Comparison of ENCODE assay signal across 20 cellular contexts in the genomic region with DNA sequence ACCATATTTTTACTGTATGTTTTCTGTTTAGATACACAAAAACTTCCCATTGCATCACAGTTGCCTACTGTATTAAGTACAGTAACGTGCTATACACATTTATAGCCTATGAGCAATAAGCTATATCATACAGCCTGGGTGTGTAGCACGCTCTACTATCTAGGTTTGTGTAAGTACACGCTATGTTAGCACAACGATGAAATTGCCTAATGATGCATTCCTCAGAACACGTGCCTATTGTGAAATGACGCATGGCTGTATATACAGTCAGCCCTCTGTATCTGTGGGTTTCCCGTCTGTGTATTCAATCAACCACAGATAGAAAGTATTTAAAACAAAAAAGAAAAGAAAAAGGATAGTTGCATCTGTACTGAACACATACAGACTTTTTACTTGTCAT.
DNase-seq lines count a peak whose midpoint lies in the region; ATAC-seq and FAIRE-seq lines count a peak whose summit lies in the region.
"Had no signal": no experiment of that assay in that cellular context is flagged by ENCODE, and none has a peak within 500 bp of the region (broad histone marks: within the 10 kb centered on the region; RNA-seq: fewer than 3 reads in every experiment).

No MANE protein-coding gene starts in this region.

- peak; percentile 28 for DNase-seq in NCI-H748 (lab: John Stamatoyannopoulos, UW; ENCODE audit: unreplicated experiment)
- no peak for DNase-seq in NCI-H748 treated with DMSO at 0.1 percent for 48 hours (lab: John Stamatoyannopoulos, UW)
- DNase-seq in SIG-M5 (lab: John Stamatoyannopoulos, UW): peak; percentile 38
- peak; percentile 54 for DNase-seq in fibroblast of peridontal ligament (ENCODE audit: extremely low read depth)
- peak; percentile 0 for DNase-seq in small intestine
- no peak for DNase-seq in activated CD4-positive, alpha-beta T cell treated with anti-CD3 and anti-CD28 coated beads for 48 hours
- DNase-seq: activated CD8-positive, alpha-beta T cell treated with anti-CD3 and anti-CD28 coated beads for 36 hours; activated naive CD8-positive, alpha-beta T cell treated with anti-CD3 and anti-CD28 coated beads for 36 hours; CD4-positive, alpha-beta T cell; DND-41; left cardiac atrium; NCI-H187 treated with DMSO at 0.1 percent for 48 hours; NCI-H446; stimulated activated naive CD8-positive, alpha-beta T cell treated with anti-CD3 and anti-CD28 coated beads, Interleukin-15, amount 100 ng/mL, for 72 hours had no signal

- H3K9me3 ChIP-seq in small intestine (ENCODE audit: control insufficient read depth, low read depth): no peaks in the 10 kb centered on the region
- H3K9me3 ChIP-seq: HAP-1, neutrophil, right atrium auricular region had no signal

- ATAC-seq in GM21717 (IDR thresholded peaks at IDR 0.05; ENCODE audit: unreplicated experiment): no peak
- no peak for ATAC-seq in HG02840 (IDR thresholded peaks at IDR 0.05; ENCODE audit: low FRiP score, unreplicated experiment)
- ATAC-seq: activated CD8-positive, alpha-beta T cell treated with anti-CD3 and anti-CD28 coated beads for 36 hours; left cardiac atrium; stimulated activated naive CD8-positive, alpha-beta T cell treated with anti-CD3 and anti-CD28 coated beads, Interleukin-15, amount 100 ng/mL, for 72 hours had no signal

- no peak overlapping the region for H3K27ac ChIP-seq in small intestine (ENCODE audit: low read depth in 1 of 2, low read length in 1 of 2)
- H3K27ac ChIP-seq: neutrophil, PC-9, right atrium auricular region had no signal

- no peak for FAIRE-seq in small intestine (lab: Jason Lieb, UNC)

- H3K4me3 ChIP-seq in small intestine (ENCODE audit: low read depth in 1 of 2, low read length in 2 of 2): no peak overlapping the region
- H3K4me3 ChIP-seq: HAP-1, PC-9, right atrium auricular region had no signal

- no peaks in the 10 kb centered on the region for H3K36me3 ChIP-seq in small intestine (ENCODE audit: control insufficient read depth in 2 of 2, insufficient read depth in 2 of 2, low read length in 2 of 2)
- H3K36me3 ChIP-seq: HAP-1, neutrophil, right atrium auricular region had no signal

- no peaks in the 10 kb centered on the region for H3K27me3 ChIP-seq in small intestine (ENCODE audit: control insufficient read depth in 2 of 2, insufficient read depth in 2 of 2, low read length in 2 of 2)
- H3K27me3 ChIP-seq: neutrophil, right atrium auricular region had no signal

- no peaks in the 10 kb centered on the region for H3K4me1 ChIP-seq in small intestine (ENCODE audit: control insufficient read depth in 2 of 2, insufficient read depth in 1 of 2, low read depth in 1 of 2, low read length in 1 of 2)
- H3K4me1 ChIP-seq: HAP-1 had no signal

- 21 to 62% (median 25%) methylated on average over 7 of the region's 7 CpGs for WGBS in small intestine, 3 donors

Comparison
In these comparisons a context has a peak if more than half of its experiments do, and no peak if none do; other contexts are left out.
1. DNase-seq: peak in NCI-H748 (single experiment), SIG-M5 (single experiment), fibroblast of peridontal ligament (single experiment) and small intestine (single experiment); none in NCI-H748 treated with DMSO at 0.1 percent for 48 hours (single experiment) and activated CD4-positive, alpha-beta T cell treated with anti-CD3 and anti-CD28 coated beads for 48 hours (single experiment).